In genomic region chr22:26045051-26045450, GRCh38 we compare ENCODE assay signal across 18 cellular contexts.
"Had no signal": no experiment of that assay in that cellular context is flagged by ENCODE, and none has a peak within 500 bp of the region (broad histone marks: within the 10 kb centered on the region; RNA-seq: fewer than 3 reads in every experiment).

No MANE protein-coding gene starts in this region.

- DNase-seq: activated CD4-positive, alpha-beta memory T cell treated with anti-CD3 and anti-CD28 coated beads for 36 hours; activated CD4-positive, alpha-beta T cell treated with anti-CD3 and anti-CD28 coated beads for 4 hours; effector memory CD4-positive, alpha-beta T cell; esophagus squamous epithelium; immature natural killer cell; left cardiac atrium; mesenchymal stem cell; mucosa of descending colon; naive B cell; right lobe of liver; small intestine; stimulated activated CD4-positive, alpha-beta T cell treated with anti-CD3 and anti-CD28 coated beads, Interleukin-15, amount 100 ng/mL, for 24 hours; stimulated activated CD4-positive, alpha-beta T cell treated with anti-CD3 and anti-CD28 coated beads, Interleukin-4, amount 100 ng/mL, for 24 hours; stomach; testis; upper lobe of right lung had no signal

- ATAC-seq: left cardiac atrium; mucosa of descending colon; right lobe of liver; stimulated activated effector memory CD8-positive, alpha-beta T cell treated with anti-CD3 and anti-CD28 coated beads, Interleukin-12 subunit alpha, Interleukin-12 subunit beta, amount 100 ng/mL, for 72 hours; upper lobe of right lung; WTC11 had no signal
